In genomic region chr15:80404719-80405553, GRCh38 we compare ENCODE assay signal across 9 cellular contexts. TPM values are rescaled to one million over a fixed set of nuclear protein-coding genes. Genes with fewer than 3 reads are reported as not detected.
DNase-seq lines count a peak whose midpoint lies in the region; ATAC-seq and TF ChIP-seq lines count a peak whose summit lies in the region.
"Had no signal": no experiment of that assay in that cellular context is flagged by ENCODE, and none has a peak within 500 bp of the region (broad histone marks: within the 10 kb centered on the region; RNA-seq: fewer than 3 reads in every experiment).

No MANE protein-coding gene starts in this region.

- TF ChIP-seq CTCF in WI38 (IDR thresholded peaks at IDR 0.05; ENCODE audit: low read depth, low read length) (no peak), heart left ventricle (IDR thresholded peaks at IDR 0.05) (no peak), psoas muscle (IDR thresholded peaks at IDR 0.05) (no peak)

- H3K4me1 Mint-ChIP-seq in activated T-cell treated with anti-CD3 and anti-CD28 coated beads, Interleukin-2, amount 50 U/mL, for 24 hours (ENCODE audit: low read depth) = peaks cover 4% of the 10 kb centered on the region

- DNase-seq in activated T-cell treated with anti-CD3 and anti-CD28 coated beads, Interleukin-2, amount 50 U/mL, for 24 hours = no peak
- DNase-seq in activated T-cell treated with anti-CD3 and anti-CD28 coated beads for 4 hours (no peak), heart left ventricle (peak in 1 of 5 donors; percentile 36), psoas muscle (peak; percentile 16 to 59), AG08396 (ENCODE audit: low spot score) (no peak)
- DNase-seq in stimulated activated CD4-positive, alpha-beta T cell treated with anti-CD3 and anti-CD28 coated beads, Interleukin-4, amount 100 ng/mL, for 24 hours = no peak

- intact Hi-C loops in heart left ventricle (cut with DNase I) (no loop called here), psoas muscle (cut with DNase I) (loop anchor here in 1 of 2 donors (10.0 kb wide), 1 partner anchor 80 kb away; no protein-coding TSS in a partner anchor)

- H3K4me3 Mint-ChIP-seq in activated T-cell treated with anti-CD3 and anti-CD28 coated beads, Interleukin-2, amount 50 U/mL, for 24 hours = peak overlapping the region; percentile 47

- no peak for TF ChIP-seq POLR2A in heart left ventricle (IDR thresholded peaks at IDR 0.05)

- H3K27me3 ChIP-seq in heart left ventricle (peaks cover 0 to 53% (median 5%) of the 10 kb centered on the region in 9 donors), psoas muscle (ENCODE audit: insufficient read depth in 3 of 3, low read length in 2 of 3) (no peaks in the 10 kb centered on the region)
- H3K27me3 ChIP-seq: adrenal gland had no signal

- H3K4me1 ChIP-seq in heart left ventricle (peaks cover 0 to 13% (median 0%) of the 10 kb centered on the region in 12 donors), psoas muscle (peaks cover 11% of the 10 kb centered on the region)

- no peaks in the 10 kb centered on the region for H3K9me3 ChIP-seq in heart left ventricle
- no peaks in the 10 kb centered on the region for H3K9me3 ChIP-seq in psoas muscle
- H3K9me3 ChIP-seq: adrenal gland had no signal

- H3K9me3 Mint-ChIP-seq in activated T-cell treated with anti-CD3 and anti-CD28 coated beads, Interleukin-2, amount 50 U/mL, for 24 hours = no peaks in the 10 kb centered on the region

- H3K36me3 ChIP-seq in heart left ventricle (no peaks in the 10 kb centered on the region), psoas muscle (ENCODE audit: insufficient read depth in 1 of 2, low read depth in 1 of 2) (no peaks in the 10 kb centered on the region)
- H3K36me3 ChIP-seq: adrenal gland had no signal

- H3K27me3 Mint-ChIP-seq in activated T-cell treated with anti-CD3 and anti-CD28 coated beads, Interleukin-2, amount 50 U/mL, for 24 hours = peaks cover 79% of the 10 kb centered on the region

- H3K27ac ChIP-seq in heart left ventricle (peak overlapping the region in 1 of 12 donors; percentile 47), psoas muscle (no peak overlapping the region)

- H3K4me3 ChIP-seq in WI38 (ENCODE audit: low read depth, low read length) = peak overlapping the region; percentile 66
- H3K4me3 ChIP-seq in heart left ventricle = peak overlapping the region; percentile 9 to 72 (median 50)
- H3K4me3 ChIP-seq in psoas muscle = peak overlapping the region; percentile 69

- ATAC-seq in heart left ventricle (peak in 2 of 4 donors; percentile 7 to 12), psoas muscle (peak in 2 of 4 donors; percentile 11 to 23), GM21367 (IDR thresholded peaks at IDR 0.05; ENCODE audit: unreplicated experiment) (no peak)

- WGBS in heart left ventricle, 4 donors = 5 to 14% (median 5%) methylated on average over 11 to 38 of the region's 38 CpGs
- WGBS in psoas muscle, 3 donors = 6 to 9% (median 7%) methylated on average over 29 to 38 of the region's 38 CpGs

- H3K27ac Mint-ChIP-seq in activated T-cell treated with anti-CD3 and anti-CD28 coated beads, Interleukin-2, amount 50 U/mL, for 24 hours = no peak overlapping the region

- no peaks in the 10 kb centered on the region for H3K36me3 Mint-ChIP-seq in activated T-cell treated with anti-CD3 and anti-CD28 coated beads, Interleukin-2, amount 50 U/mL, for 24 hours (ENCODE audit: low read depth)

RNA-seq across cellular contexts. Expression of gene ARNT2, which starts 0.8 kb away (rescaled TPM):
- total RNA-seq in heart left ventricle (1 to 10 TPM; 1.9 to 10.0 (median 4.5) TPM), psoas muscle (10 to 100 TPM in 2 of 4 donors, 1 to 10 TPM in 2; 2.7 to 12.2 (median 8.0) TPM)
- polyA plus RNA-seq in heart left ventricle (1 to 10 TPM; 1.2 to 1.3 TPM), psoas muscle (1 to 10 TPM in 2 of 3 donors, under 1 TPM in 1; 0.09 to 4.4 (median 3.8) TPM)

Comparison
In these comparisons a context has a peak if more than half of its experiments do, and no peak if none do; other contexts are left out.
1. DNase-seq: peak in psoas muscle (2 of 2); none in activated T-cell treated with anti-CD3 and anti-CD28 coated beads, Interleukin-2, amount 50 U/mL, for 24 hours (single experiment), activated T-cell treated with anti-CD3 and anti-CD28 coated beads for 4 hours (single experiment), AG08396 (single experiment) and stimulated activated CD4-positive, alpha-beta T cell treated with anti-CD3 and anti-CD28 coated beads, Interleukin-4, amount 100 ng/mL, for 24 hours (single experiment).
2. Peak in every context shown above with its lines, with median percentiles within 50 percentile points of each other: H3K4me3 ChIP-seq.